In the genomic region with DNA sequence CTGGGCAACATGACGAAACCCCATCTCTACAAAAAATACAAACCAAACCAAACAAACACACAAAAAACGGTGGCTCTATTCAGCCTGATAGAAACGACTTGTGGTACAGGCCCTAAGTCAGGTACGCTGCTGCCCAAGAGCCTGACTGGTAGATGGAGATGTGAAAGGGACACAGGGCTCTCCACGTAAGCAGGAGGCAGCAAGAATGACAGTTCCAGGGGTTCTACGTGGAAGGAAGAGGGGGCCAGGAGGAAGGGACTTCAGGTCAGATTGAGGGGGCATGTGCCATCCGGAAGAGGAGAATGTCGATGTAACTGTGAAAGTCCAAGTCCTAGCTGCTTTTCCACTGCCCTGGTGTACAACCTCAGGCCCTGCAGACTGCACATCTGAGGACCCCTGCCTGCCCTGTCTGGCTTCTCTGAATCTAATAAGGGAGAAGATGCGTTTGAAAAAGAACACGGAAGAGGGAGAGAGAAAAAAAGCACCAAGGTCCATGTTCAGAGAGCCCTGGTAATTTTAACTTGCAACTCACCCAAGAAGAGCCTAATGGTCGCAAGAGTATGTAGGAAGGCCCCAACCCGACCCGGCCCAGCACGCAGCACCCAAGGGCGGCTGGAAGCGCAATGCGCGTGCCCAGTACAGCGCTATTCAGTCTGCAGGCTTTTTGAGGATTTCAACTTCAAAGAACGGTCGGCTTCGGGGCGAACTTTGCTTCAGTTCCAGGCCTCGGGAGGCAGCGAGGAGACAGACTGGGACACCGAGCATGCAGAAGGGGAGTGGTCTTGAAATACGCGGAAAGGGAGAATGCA, we compare ENCODE assay signal across 6 cellular contexts. TPM values are rescaled to one million over a fixed set of nuclear protein-coding genes. Genes with fewer than 3 reads are reported as not detected.
A peak's percentile ranks its signal among the peaks of the same experiment; 100 is the strongest.
DNase-seq lines count a peak whose midpoint lies in the region; ATAC-seq and TF ChIP-seq lines count a peak whose summit lies in the region.

No MANE protein-coding gene starts in this region.

- peaks cover 8% of the 10 kb centered on the region for H3K79me2 ChIP-seq in GM23338 (replicated peaks; ENCODE audit: insufficient read depth)

- CTCF ChIA-PET in activated B cell treated with CpG ODN at 0.5 μM for 24 hours (lab: Charles Lee), result interaction anchor here (1.0 to 5.1 kb wide), 5 partner anchors 18 to 290 kb away, joined by 4 to 67 read pairs (median 40); a partner anchor contains a TSS

- H3K36me3 Mint-ChIP-seq in GM23338 (ENCODE audit: low read depth) (peaks cover 9% of the 10 kb centered on the region), activated B cell treated with CpG ODN at 0.5 μM for 24 hours (ENCODE audit: low read depth) (peaks cover 23% of the 10 kb centered on the region)

- H3K27me3 Mint-ChIP-seq in GM23338 (ENCODE audit: insufficient read depth, low read depth, poor library complexity) (peaks cover 13% of the 10 kb centered on the region), activated B cell treated with CpG ODN at 0.5 μM for 24 hours (no peaks in the 10 kb centered on the region)

- H4K20me1 ChIP-seq in GM23338 (replicated peaks; ENCODE audit: insufficient read depth), result peaks cover 6% of the 10 kb centered on the region

- H3K4me3 Mint-ChIP-seq in GM23338, result peak overlapping the region; percentile 100
- peak overlapping the region; percentile 99 for H3K4me3 Mint-ChIP-seq in activated B cell treated with CpG ODN at 0.5 μM for 24 hours

- H3K27me3 ChIP-seq in GM23338 (ENCODE audit: insufficient read depth), result peaks cover 3% of the 10 kb centered on the region; the same call in 1 of the 2 replicates

- H3K9me2 ChIP-seq in GM23338 (ENCODE audit: insufficient read depth), result no peaks in the 10 kb centered on the region

- H3K9me3 Mint-ChIP-seq in GM23338 (no peaks in the 10 kb centered on the region), activated B cell treated with CpG ODN at 0.5 μM for 24 hours (no peaks in the 10 kb centered on the region)

- ATAC-seq in GM23338, result peak; percentile 15
- peak; percentile 13 for ATAC-seq in activated B cell treated with CpG ODN at 0.5 μM for 24 hours (ENCODE audit: low read depth)
- peak; percentile 10 for ATAC-seq in left lobe of liver
- ATAC-seq in GM19463 (IDR thresholded peaks at IDR 0.05; ENCODE audit: unreplicated experiment), result no peak

- H3K36me3 ChIP-seq in GM23338 (ENCODE audit: insufficient read depth), result no peaks in the 10 kb centered on the region

- peak overlapping the region; percentile 98 for H2AFZ ChIP-seq in GM23338

- peaks cover 20% of the 10 kb centered on the region for H3K4me1 ChIP-seq in GM23338 (ENCODE audit: insufficient read depth)

- intact Hi-C loops in activated B cell treated with CpG ODN at 0.5 μM for 24 hours (cut with micrococcal nuclease), result no loop called here

- H3F3A ChIP-seq in GM23338 (replicated peaks; ENCODE audit: low read depth), result peaks cover 27% of the 10 kb centered on the region

- POLR2A ChIA-PET in activated B cell treated with CpG ODN at 0.5 μM for 24 hours (lab: Charles Lee), result interaction anchor here (0.6 to 5.7 kb wide), 33 partner anchors 9 to 459 kb away, joined by 3 to 112 read pairs (median 5); a partner anchor contains a TSS

- peak overlapping the region; percentile 91 for H3K4me3 ChIP-seq in GM23338

- peak overlapping the region; percentile 87 for H3K27ac ChIP-seq in GM23338 (ENCODE audit: low read depth)

- H3K4me1 Mint-ChIP-seq in GM23338 (peaks cover 34% of the 10 kb centered on the region), activated B cell treated with CpG ODN at 0.5 μM for 24 hours (peaks cover 76% of the 10 kb centered on the region)

- H3K4me2 ChIP-seq in GM23338, result peak overlapping the region; percentile 99

- no peak for DNase-seq in GM23338 (ENCODE audit: low spot score)
- DNase-seq in activated B cell treated with CpG ODN at 0.5 μM for 24 hours, result no peak
- no peak for DNase-seq in left lobe of liver (ENCODE audit: low spot score)
- DNase-seq in amniotic stem cell (lab: John Stamatoyannopoulos, UW), result no peak
- DNase-seq in NCI-H187 treated with DMSO at 0.1 percent for 48 hours (lab: John Stamatoyannopoulos, UW), result no peak

- no peak for TF ChIP-seq CTCF in GM23338 (conservative IDR thresholded peaks at IDR 0.05; ENCODE audit: low read depth in 2 of 2)
- no peak for TF ChIP-seq CTCF in activated B cell treated with CpG ODN at 0.5 μM for 24 hours (IDR thresholded peaks at IDR 0.05)

- peak overlapping the region; percentile 99 for H3K27ac Mint-ChIP-seq in GM23338
- H3K27ac Mint-ChIP-seq in activated B cell treated with CpG ODN at 0.5 μM for 24 hours, result peak overlapping the region; percentile 99

TF ChIP-seq in GM23338, 12 proteins besides CTCF, POLR2A, EP300 and RAD21 (continues in another document):
- TF ChIP-seq POLR2AphosphoS5 (IDR thresholded peaks at IDR 0.05; ENCODE audit: low read depth), result no peak
- TF ChIP-seq ZNF114 (CRISPR knock-in tag; IDR thresholded peaks at IDR 0.05), result no peak
- no peak for TF ChIP-seq JUNB (IDR thresholded peaks at IDR 0.05; ENCODE audit: unreplicated experiment)
- no peak for TF ChIP-seq NANOG (IDR thresholded peaks at IDR 0.05; ENCODE audit: borderline replicate concordance)
- TF ChIP-seq CREB1 (CRISPR knock-in tag; IDR thresholded peaks at IDR 0.05; ENCODE audit: low read depth), result no peak

RNA-seq across cellular contexts. Expression of a gene that starts 0.9 kb away (rescaled TPM):
- total RNA-seq in GM23338 (2014; rRNA removed; shearing (Covaris generic)), result 78.1 and 78.6 TPM in 2 replicates
- polyA plus RNA-seq in GM23338 (2016; fragmentation: Nextera tagmentation; extraction: Ambion mirVana), result 140 and 148 TPM in 2 replicates
- total RNA-seq in activated B cell treated with CpG ODN at 0.5 μM for 24 hours (40.9 and 41.0 TPM in 2 replicates), left lobe of liver (17.0 TPM)

RNA-seq across cellular contexts. Expression of a gene that starts 3.0 kb away (rescaled TPM):
- 16.0 and 18.2 TPM in 2 replicates for total RNA-seq in GM23338 (2014; rRNA removed; shearing (Covaris generic))
- 13.0 and 13.9 TPM in 2 replicates for polyA plus RNA-seq in GM23338 (2016; fragmentation: Nextera tagmentation; extraction: Ambion mirVana)
- total RNA-seq in activated B cell treated with CpG ODN at 0.5 μM for 24 hours (19.1 and 21.6 TPM in 2 replicates), left lobe of liver (19.0 TPM)

RNA-seq across cellular contexts. Expression of a gene that starts 6.5 kb away (rescaled TPM):
- total RNA-seq in GM23338 (2014; rRNA removed; shearing (Covaris generic)), result 10.9 and 12.6 TPM in 2 replicates
- polyA plus RNA-seq in GM23338 (2016; fragmentation: Nextera tagmentation; extraction: Ambion mirVana), result 1.4 and 2.9 TPM in 2 replicates
- total RNA-seq in activated B cell treated with CpG ODN at 0.5 μM for 24 hours (143 and 163 TPM in 2 replicates), left lobe of liver (13.5 TPM)

RNA-seq across cellular contexts. Expression of a gene that starts 11.2 kb away (rescaled TPM):
- 29.2 and 29.8 TPM in 2 replicates for total RNA-seq in GM23338 (2014; rRNA removed; shearing (Covaris generic))
- polyA plus RNA-seq in GM23338 (2016; fragmentation: Nextera tagmentation; extraction: Ambion mirVana), result 9.5 and 11.9 TPM in 2 replicates
- total RNA-seq in activated B cell treated with CpG ODN at 0.5 μM for 24 hours (25.0 and 25.3 TPM in 2 replicates), left lobe of liver (42.3 TPM)

RNA-seq across cellular contexts. Expression of a gene that starts 26.2 kb away (rescaled TPM):
- total RNA-seq in GM23338 (2014; rRNA removed; shearing (Covaris generic)), result not detected in 2 replicates
- 0.24 and 0.60 TPM in 2 replicates for polyA plus RNA-seq in GM23338 (2016; fragmentation: Nextera tagmentation; extraction: Ambion mirVana)
- total RNA-seq in activated B cell treated with CpG ODN at 0.5 μM for 24 hours (1.0 and 1.1 TPM in 2 replicates), left lobe of liver (not detected)
